Comparison of ENCODE assay signal across 8 cellular contexts in the genomic region with DNA sequence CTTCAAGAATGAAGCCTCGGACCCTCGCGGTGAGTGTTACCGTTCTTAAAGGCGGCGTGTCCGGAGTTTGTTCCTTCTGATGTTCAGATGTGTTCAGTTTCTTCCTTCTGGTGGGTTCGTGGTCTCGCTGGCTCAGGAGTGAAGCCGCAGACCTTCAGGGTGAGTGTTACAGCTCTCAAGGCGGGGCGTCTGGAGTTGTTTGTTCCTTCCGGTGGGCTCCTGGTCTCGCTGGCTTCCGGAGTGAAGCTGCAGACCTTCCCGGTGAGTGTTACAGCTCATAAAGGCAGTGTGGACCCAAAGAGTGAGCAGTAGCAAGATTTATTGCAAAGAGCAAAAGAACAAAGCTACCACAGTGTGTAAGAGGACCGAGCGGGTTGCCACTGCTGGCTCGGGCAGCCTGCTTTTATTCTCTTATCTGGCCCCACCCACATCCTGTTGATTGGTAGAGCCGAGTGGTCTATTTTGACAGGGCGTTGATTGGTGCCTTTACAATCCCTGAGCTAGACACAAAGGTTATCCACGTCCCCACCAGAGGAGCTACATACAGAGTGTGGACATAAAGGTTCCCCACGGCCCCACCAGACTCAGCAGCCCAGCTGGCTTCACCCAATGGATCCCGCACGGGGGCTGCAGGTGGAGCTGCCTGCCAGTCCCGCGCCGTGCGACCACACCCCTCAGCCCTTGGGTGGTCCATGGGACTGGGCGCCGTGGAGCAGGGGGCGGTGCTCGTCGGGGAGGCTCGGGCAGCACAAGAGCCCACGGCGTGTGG.
A peak's percentile ranks its signal among the peaks of the same experiment; 100 is the strongest.
DNase-seq lines count a peak whose midpoint lies in the region; ATAC-seq and TF ChIP-seq lines count a peak whose summit lies in the region.
"Not testable (repeated sequence)": the region's sequence is repeated elsewhere in the genome, so short reads cannot be mapped to it uniquely, and the experiment has no call there.

No MANE protein-coding gene starts in this region.

- H3K9ac ChIP-seq in BLaER1; HUES6 (ENCODE audit: low read length): not testable (repeated sequence)

- H3K4me1 ChIP-seq in BLaER1; HUES6 (ENCODE audit: control insufficient read depth, insufficient read depth, low read length): not testable (repeated sequence)

- not testable (repeated sequence) for H3K27ac Mint-ChIP-seq in activated B cell treated with CpG ODN at 0.5 μM for 24 hours; activated T-helper 1 cell treated with anti-CD3 and anti-CD28 coated beads, Interleukin-12 subunit alpha, Interleukin-12 subunit beta, Interleukin-2, Interleukin-4 antibody, amounts not matched to agents 30 ng/mL and 10 ng/mL and 1 ng/mL, durations not matched to agents 14 hours and 24 hours and 36 hours
- peak overlapping the region in 3 of 10 donors; percentile 31 to 53 (median 49) for H3K27ac Mint-ChIP-seq in naive thymus-derived CD8-positive, alpha-beta T cell

- H3K27me3 Mint-ChIP-seq in activated B cell treated with CpG ODN at 0.5 μM for 24 hours; activated T-helper 1 cell treated with anti-CD3 and anti-CD28 coated beads, Interleukin-12 subunit alpha, Interleukin-12 subunit beta, Interleukin-2, Interleukin-4 antibody, amounts not matched to agents 30 ng/mL and 10 ng/mL and 1 ng/mL, durations not matched to agents 14 hours and 24 hours and 36 hours (ENCODE audit: insufficient read depth); naive thymus-derived CD8-positive, alpha-beta T cell: not testable (repeated sequence)

- DNase-seq in ELF-1 (ENCODE audit: low read depth, low spot score) (peak; percentile 3), NCI-H146 treated with DMSO at 0.1 percent for 48 hours (lab: John Stamatoyannopoulos, UW; ENCODE audit: unreplicated experiment) (peak; percentile 80)
- DNase-seq in activated B cell treated with CpG ODN at 0.5 μM for 24 hours; activated T-helper 1 cell treated with anti-CD3 and anti-CD28 coated beads, Interleukin-12 subunit alpha, Interleukin-12 subunit beta, Interleukin-2, Interleukin-4 antibody, amounts not matched to agents 30 ng/mL and 10 ng/mL and 1 ng/mL, durations not matched to agents 14 hours and 24 hours and 36 hours (ENCODE audit: low spot score): not testable (repeated sequence)
- DNase-seq in central memory CD4-positive, alpha-beta T cell, result peak; percentile 1
- peak in 2 of 10 donors; percentile 1 to 25 for DNase-seq in naive thymus-derived CD8-positive, alpha-beta T cell

- POLR2A ChIA-PET in activated B cell treated with CpG ODN at 0.5 μM for 24 hours (lab: Charles Lee); naive thymus-derived CD8-positive, alpha-beta T cell (lab: Charles Lee): not testable (repeated sequence)

- H3K4me3 ChIP-seq in BLaER1, result not testable (repeated sequence)
- peak overlapping the region; percentile 50 for H3K4me3 ChIP-seq in HUES6 (ENCODE audit: low read depth, low read length)

- H3K4me3 Mint-ChIP-seq in activated B cell treated with CpG ODN at 0.5 μM for 24 hours, result peak overlapping the region; percentile 69
- peak overlapping the region; percentile 63 for H3K4me3 Mint-ChIP-seq in activated T-helper 1 cell treated with anti-CD3 and anti-CD28 coated beads, Interleukin-12 subunit alpha, Interleukin-12 subunit beta, Interleukin-2, Interleukin-4 antibody, amounts not matched to agents 30 ng/mL and 10 ng/mL and 1 ng/mL, durations not matched to agents 14 hours and 24 hours and 36 hours
- H3K4me3 Mint-ChIP-seq in naive thymus-derived CD8-positive, alpha-beta T cell, result peak overlapping the region in 8 of 10 donors; percentile 3 to 83 (median 36)

- intact Hi-C loops in activated B cell treated with CpG ODN at 0.5 μM for 24 hours (cut with micrococcal nuclease); activated T-helper 1 cell treated with anti-CD3 and anti-CD28 coated beads, Interleukin-12 subunit alpha, Interleukin-12 subunit beta, Interleukin-2, Interleukin-4 antibody, amounts not matched to agents 30 ng/mL and 10 ng/mL and 1 ng/mL, durations not matched to agents 14 hours and 24 hours and 36 hours (cut with micrococcal nuclease): not testable (repeated sequence)

- CTCF ChIA-PET in activated B cell treated with CpG ODN at 0.5 μM for 24 hours (lab: Charles Lee), result not testable (repeated sequence)

- ATAC-seq in activated B cell treated with CpG ODN at 0.5 μM for 24 hours (ENCODE audit: low read depth), result not testable (repeated sequence)
- peak in 1 of 2 donors; percentile 57 for ATAC-seq in naive thymus-derived CD8-positive, alpha-beta T cell

- H3K4me1 Mint-ChIP-seq in activated B cell treated with CpG ODN at 0.5 μM for 24 hours; activated T-helper 1 cell treated with anti-CD3 and anti-CD28 coated beads, Interleukin-12 subunit alpha, Interleukin-12 subunit beta, Interleukin-2, Interleukin-4 antibody, amounts not matched to agents 30 ng/mL and 10 ng/mL and 1 ng/mL, durations not matched to agents 14 hours and 24 hours and 36 hours (ENCODE audit: low read depth); naive thymus-derived CD8-positive, alpha-beta T cell: not testable (repeated sequence)

- not testable (repeated sequence) for H3K9me3 ChIP-seq in BLaER1; HUES6 (ENCODE audit: control insufficient read depth, insufficient read depth, low read depth, low read length)

- H3K36me3 Mint-ChIP-seq in activated B cell treated with CpG ODN at 0.5 μM for 24 hours (ENCODE audit: low read depth); activated T-helper 1 cell treated with anti-CD3 and anti-CD28 coated beads, Interleukin-12 subunit alpha, Interleukin-12 subunit beta, Interleukin-2, Interleukin-4 antibody, amounts not matched to agents 30 ng/mL and 10 ng/mL and 1 ng/mL, durations not matched to agents 14 hours and 24 hours and 36 hours (ENCODE audit: low read depth); naive thymus-derived CD8-positive, alpha-beta T cell: not testable (repeated sequence)

- not testable (repeated sequence) for H3K27me3 ChIP-seq in BLaER1; HUES6 (ENCODE audit: control insufficient read depth, insufficient read depth, low read length)

- not testable (repeated sequence) for H3K9me3 Mint-ChIP-seq in activated B cell treated with CpG ODN at 0.5 μM for 24 hours
- peaks cover 23% of the 10 kb centered on the region for H3K9me3 Mint-ChIP-seq in activated T-helper 1 cell treated with anti-CD3 and anti-CD28 coated beads, Interleukin-12 subunit alpha, Interleukin-12 subunit beta, Interleukin-2, Interleukin-4 antibody, amounts not matched to agents 30 ng/mL and 10 ng/mL and 1 ng/mL, durations not matched to agents 14 hours and 24 hours and 36 hours
- H3K9me3 Mint-ChIP-seq in naive thymus-derived CD8-positive, alpha-beta T cell, result peaks cover 2 to 31% (median 14%) of the 10 kb centered on the region in 9 donors

- H4K20me1 ChIP-seq in BLaER1, result not testable (repeated sequence)

- H3K27ac ChIP-seq in BLaER1; HUES6 (ENCODE audit: low read depth, low read length): not testable (repeated sequence)

- TF ChIP-seq CTCF in activated B cell treated with CpG ODN at 0.5 μM for 24 hours (IDR thresholded peaks at IDR 0.05), result not testable (repeated sequence)

- H3K4me2 ChIP-seq in BLaER1, result peak overlapping the region; percentile 49

- not testable (repeated sequence) for H3K36me3 ChIP-seq in BLaER1; HUES6 (ENCODE audit: control insufficient read depth, insufficient read depth, low read length)
